In the genomic region with DNA sequence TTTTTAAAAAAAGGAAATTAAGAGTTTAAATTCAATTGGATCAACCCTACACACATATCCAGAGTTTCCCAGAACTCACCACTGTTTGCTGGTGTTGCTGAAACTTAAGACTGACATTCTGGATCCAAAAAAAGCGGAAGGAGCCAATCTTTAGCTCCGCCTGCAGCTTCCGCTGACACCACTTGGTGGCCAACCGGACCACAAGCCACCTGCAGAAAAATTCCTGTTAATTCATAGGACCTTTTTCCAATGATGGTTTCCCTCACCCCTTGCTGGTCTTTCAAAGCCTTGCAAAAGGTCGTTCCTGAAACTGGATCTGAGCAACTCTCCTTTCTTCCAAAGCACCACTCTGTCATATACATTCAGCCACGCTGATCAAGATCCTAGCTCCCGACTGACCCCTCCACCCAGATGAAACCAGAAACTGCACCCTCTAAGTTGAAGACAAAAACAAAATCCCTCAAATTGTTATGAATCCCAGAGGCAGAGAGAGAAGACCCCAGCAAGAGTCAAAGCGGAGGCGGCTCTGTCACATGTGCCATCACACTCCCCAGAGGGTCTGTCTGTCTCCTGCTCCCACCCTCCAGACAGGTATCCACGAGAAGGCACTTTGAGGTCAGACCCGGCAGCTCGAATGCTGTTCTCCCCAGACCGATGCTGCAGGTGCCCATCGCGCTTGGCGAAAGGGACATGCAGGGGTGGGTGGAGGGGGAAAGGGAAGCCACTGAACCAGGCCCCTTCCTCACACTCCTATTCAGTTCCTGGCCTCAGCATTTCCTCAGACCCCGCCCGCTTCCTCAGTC, we compare ENCODE assay signal across 1 cellular context.
TF ChIP-seq lines count a peak whose summit lies in the region.

No MANE protein-coding gene starts in this region.

TF ChIP-seq in HEK293, 187 proteins besides CTCF, POLR2A, EP300 and RAD21 (continued from another document):
- TF ChIP-seq, protein P1, sequence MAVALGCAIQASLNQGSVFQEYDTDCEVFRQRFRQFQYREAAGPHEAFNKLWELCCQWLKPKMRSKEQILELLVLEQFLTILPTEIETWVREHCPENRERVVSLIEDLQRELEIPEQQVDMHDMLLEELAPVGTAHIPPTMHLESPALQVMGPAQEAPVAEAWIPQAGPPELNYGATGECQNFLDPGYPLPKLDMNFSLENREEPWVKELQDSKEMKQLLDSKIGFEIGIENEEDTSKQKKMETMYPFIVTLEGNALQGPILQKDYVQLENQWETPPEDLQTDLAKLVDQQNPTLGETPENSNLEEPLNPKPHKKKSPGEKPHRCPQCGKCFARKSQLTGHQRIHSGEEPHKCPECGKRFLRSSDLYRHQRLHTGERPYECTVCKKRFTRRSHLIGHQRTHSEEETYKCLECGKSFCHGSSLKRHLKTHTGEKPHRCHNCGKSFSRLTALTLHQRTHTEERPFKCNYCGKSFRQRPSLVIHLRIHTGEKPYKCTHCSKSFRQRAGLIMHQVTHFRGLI (tag by site-specific recombination; IDR thresholded peaks at IDR 0.05): peak; percentile 60; the same call in 1 of the 2 replicates
- TF ChIP-seq ZNF155 (tag by site-specific recombination; IDR thresholded peaks at IDR 0.05) (no peak), ZNF600 (tag by site-specific recombination; IDR thresholded peaks at IDR 0.05) (peak; percentile 58), ZNF837 (tag by site-specific recombination; IDR thresholded peaks at IDR 0.05) (no peak), ZNF350 (tag by site-specific recombination; IDR thresholded peaks at IDR 0.05) (no peak), ZEB2 (tag by site-specific recombination; IDR thresholded peaks at IDR 0.05) (no peak), ZNF169 (tag by site-specific recombination; IDR thresholded peaks at IDR 0.05) (no peak), SP2 (tag by site-specific recombination; IDR thresholded peaks at IDR 0.05) (0 out of 2 replicates have a peak, but pooled peaks have one; percentile 22), ZNF138 (tag by site-specific recombination; IDR thresholded peaks at IDR 0.05; ENCODE audit: borderline replicate concordance) (no peak), ZNF184 (tag by site-specific recombination; IDR thresholded peaks at IDR 0.05) (no peak), ZSCAN16 (tag by site-specific recombination; IDR thresholded peaks at IDR 0.05) (no peak), ZNF426 (tag by site-specific recombination; IDR thresholded peaks at IDR 0.05) (no peak), WT1 (tag by site-specific recombination; IDR thresholded peaks at IDR 0.05) (no peak), ZNF223 (tag by site-specific recombination; IDR thresholded peaks at IDR 0.05) (no peak), ZNF529 (tag by site-specific recombination; IDR thresholded peaks at IDR 0.05; ENCODE audit: insufficient replicate concordance) (no peak), ZNF394 (tag by site-specific recombination; IDR thresholded peaks at IDR 0.05; ENCODE audit: borderline replicate concordance) (no peak), ZNF121 (tag by site-specific recombination; IDR thresholded peaks at IDR 0.05) (no peak), ZNF311 (tag by site-specific recombination; IDR thresholded peaks at IDR 0.05; ENCODE audit: borderline replicate concordance) (no peak), SCRT1 (tag by site-specific recombination; IDR thresholded peaks at IDR 0.05; ENCODE audit: borderline replicate concordance) (no peak), SP7 (tag by site-specific recombination; IDR thresholded peaks at IDR 0.05) (no peak), ZNF354C (tag by site-specific recombination; IDR thresholded peaks at IDR 0.05; ENCODE audit: borderline replicate concordance, low read depth) (no peak), ZNF654 (tag by site-specific recombination; IDR thresholded peaks at IDR 0.05; ENCODE audit: low read depth) (0 out of 2 replicates have a peak, but pooled peaks have one; percentile 11), ZNF624 (tag by site-specific recombination; IDR thresholded peaks at IDR 0.05) (no peak), ZNF404 (tag by site-specific recombination; IDR thresholded peaks at IDR 0.05) (no peak), FEZF1 (tag by site-specific recombination; IDR thresholded peaks at IDR 0.05) (no peak)
- TF ChIP-seq, protein P2, sequence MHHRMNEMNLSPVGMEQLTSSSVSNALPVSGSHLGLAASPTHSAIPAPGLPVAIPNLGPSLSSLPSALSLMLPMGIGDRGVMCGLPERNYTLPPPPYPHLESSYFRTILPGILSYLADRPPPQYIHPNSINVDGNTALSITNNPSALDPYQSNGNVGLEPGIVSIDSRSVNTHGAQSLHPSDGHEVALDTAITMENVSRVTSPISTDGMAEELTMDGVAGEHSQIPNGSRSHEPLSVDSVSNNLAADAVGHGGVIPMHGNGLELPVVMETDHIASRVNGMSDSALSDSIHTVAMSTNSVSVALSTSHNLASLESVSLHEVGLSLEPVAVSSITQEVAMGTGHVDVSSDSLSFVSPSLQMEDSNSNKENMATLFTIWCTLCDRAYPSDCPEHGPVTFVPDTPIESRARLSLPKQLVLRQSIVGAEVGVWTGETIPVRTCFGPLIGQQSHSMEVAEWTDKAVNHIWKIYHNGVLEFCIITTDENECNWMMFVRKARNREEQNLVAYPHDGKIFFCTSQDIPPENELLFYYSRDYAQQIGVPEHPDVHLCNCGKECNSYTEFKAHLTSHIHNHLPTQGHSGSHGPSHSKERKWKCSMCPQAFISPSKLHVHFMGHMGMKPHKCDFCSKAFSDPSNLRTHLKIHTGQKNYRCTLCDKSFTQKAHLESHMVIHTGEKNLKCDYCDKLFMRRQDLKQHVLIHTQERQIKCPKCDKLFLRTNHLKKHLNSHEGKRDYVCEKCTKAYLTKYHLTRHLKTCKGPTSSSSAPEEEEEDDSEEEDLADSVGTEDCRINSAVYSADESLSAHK (tag by site-specific recombination; IDR thresholded peaks at IDR 0.05): peak; percentile 69
- TF ChIP-seq, protein P3, sequence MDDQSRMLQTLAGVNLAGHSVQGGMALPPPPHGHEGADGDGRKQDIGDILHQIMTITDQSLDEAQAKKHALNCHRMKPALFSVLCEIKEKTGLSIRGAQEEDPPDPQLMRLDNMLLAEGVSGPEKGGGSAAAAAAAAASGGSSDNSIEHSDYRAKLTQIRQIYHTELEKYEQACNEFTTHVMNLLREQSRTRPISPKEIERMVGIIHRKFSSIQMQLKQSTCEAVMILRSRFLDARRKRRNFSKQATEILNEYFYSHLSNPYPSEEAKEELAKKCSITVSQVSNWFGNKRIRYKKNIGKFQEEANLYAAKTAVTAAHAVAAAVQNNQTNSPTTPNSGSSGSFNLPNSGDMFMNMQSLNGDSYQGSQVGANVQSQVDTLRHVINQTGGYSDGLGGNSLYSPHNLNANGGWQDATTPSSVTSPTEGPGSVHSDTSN (CRISPR knock-in tag; IDR thresholded peaks at IDR 0.05): no peak
- TF ChIP-seq, protein P4, sequence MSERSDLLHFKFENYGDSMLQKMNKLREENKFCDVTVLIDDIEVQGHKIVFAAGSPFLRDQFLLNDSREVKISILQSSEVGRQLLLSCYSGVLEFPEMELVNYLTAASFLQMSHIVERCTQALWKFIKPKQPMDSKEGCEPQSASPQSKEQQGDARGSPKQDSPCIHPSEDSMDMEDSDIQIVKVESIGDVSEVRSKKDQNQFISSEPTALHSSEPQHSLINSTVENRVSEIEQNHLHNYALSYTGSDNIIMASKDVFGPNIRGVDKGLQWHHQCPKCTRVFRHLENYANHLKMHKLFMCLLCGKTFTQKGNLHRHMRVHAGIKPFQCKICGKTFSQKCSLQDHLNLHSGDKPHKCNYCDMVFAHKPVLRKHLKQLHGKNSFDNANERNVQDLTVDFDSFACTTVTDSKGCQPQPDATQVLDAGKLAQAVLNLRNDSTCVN (tag by site-specific recombination; optimal IDR thresholded peaks at IDR 0.05): no peak
- TF ChIP-seq, protein P5, sequence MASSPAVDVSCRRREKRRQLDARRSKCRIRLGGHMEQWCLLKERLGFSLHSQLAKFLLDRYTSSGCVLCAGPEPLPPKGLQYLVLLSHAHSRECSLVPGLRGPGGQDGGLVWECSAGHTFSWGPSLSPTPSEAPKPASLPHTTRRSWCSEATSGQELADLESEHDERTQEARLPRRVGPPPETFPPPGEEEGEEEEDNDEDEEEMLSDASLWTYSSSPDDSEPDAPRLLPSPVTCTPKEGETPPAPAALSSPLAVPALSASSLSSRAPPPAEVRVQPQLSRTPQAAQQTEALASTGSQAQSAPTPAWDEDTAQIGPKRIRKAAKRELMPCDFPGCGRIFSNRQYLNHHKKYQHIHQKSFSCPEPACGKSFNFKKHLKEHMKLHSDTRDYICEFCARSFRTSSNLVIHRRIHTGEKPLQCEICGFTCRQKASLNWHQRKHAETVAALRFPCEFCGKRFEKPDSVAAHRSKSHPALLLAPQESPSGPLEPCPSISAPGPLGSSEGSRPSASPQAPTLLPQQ (tag by site-specific recombination; IDR thresholded peaks at IDR 0.05): no peak
- TF ChIP-seq, protein P6, sequence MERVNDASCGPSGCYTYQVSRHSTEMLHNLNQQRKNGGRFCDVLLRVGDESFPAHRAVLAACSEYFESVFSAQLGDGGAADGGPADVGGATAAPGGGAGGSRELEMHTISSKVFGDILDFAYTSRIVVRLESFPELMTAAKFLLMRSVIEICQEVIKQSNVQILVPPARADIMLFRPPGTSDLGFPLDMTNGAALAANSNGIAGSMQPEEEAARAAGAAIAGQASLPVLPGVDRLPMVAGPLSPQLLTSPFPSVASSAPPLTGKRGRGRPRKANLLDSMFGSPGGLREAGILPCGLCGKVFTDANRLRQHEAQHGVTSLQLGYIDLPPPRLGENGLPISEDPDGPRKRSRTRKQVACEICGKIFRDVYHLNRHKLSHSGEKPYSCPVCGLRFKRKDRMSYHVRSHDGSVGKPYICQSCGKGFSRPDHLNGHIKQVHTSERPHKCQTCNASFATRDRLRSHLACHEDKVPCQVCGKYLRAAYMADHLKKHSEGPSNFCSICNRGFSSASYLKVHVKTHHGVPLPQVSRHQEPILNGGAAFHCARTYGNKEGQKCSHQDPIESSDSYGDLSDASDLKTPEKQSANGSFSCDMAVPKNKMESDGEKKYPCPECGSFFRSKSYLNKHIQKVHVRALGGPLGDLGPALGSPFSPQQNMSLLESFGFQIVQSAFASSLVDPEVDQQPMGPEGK (tag by site-specific recombination; IDR thresholded peaks at IDR 0.05): 0 out of 2 replicates have a peak, but pooled peaks have one; percentile 42
- TF ChIP-seq, protein P7, sequence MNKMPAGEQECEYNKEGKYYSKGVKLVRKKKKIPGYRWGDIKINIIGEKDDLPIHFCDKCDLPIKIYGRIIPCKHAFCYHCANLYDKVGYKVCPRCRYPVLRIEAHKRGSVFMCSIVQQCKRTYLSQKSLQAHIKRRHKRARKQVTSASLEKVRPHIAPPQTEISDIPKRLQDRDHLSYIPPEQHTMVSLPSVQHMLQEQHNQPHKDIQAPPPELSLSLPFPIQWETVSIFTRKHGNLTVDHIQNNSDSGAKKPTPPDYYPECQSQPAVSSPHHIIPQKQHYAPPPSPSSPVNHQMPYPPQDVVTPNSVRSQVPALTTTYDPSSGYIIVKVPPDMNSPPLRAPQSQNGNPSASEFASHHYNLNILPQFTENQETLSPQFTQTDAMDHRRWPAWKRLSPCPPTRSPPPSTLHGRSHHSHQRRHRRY (tag by site-specific recombination; IDR thresholded peaks at IDR 0.05): no peak
- TF ChIP-seq, protein P8, sequence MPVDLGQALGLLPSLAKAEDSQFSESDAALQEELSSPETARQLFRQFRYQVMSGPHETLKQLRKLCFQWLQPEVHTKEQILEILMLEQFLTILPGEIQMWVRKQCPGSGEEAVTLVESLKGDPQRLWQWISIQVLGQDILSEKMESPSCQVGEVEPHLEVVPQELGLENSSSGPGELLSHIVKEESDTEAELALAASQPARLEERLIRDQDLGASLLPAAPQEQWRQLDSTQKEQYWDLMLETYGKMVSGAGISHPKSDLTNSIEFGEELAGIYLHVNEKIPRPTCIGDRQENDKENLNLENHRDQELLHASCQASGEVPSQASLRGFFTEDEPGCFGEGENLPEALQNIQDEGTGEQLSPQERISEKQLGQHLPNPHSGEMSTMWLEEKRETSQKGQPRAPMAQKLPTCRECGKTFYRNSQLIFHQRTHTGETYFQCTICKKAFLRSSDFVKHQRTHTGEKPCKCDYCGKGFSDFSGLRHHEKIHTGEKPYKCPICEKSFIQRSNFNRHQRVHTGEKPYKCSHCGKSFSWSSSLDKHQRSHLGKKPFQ (tag by site-specific recombination; IDR thresholded peaks at IDR 0.05): no peak
